Comparison of ENCODE assay signal across 16 cellular contexts in genomic region chr9:36992501-36993316, GRCh38. TPM values are rescaled to one million over a fixed set of nuclear protein-coding genes. Genes with fewer than 3 reads are reported as not detected.
DNase-seq lines count a peak whose midpoint lies in the region; ATAC-seq and TF ChIP-seq lines count a peak whose summit lies in the region.
"Had no signal": no experiment of that assay in that cellular context is flagged by ENCODE, and none has a peak within 500 bp of the region (broad histone marks: within the 10 kb centered on the region; RNA-seq: fewer than 3 reads in every experiment).

No MANE protein-coding gene starts in this region.

- no peaks in the 10 kb centered on the region for H3K36me3 ChIP-seq in adipocyte (ENCODE audit: control insufficient read depth, insufficient read depth, low read length, severe bottlenecking)
- no peaks in the 10 kb centered on the region for H3K36me3 ChIP-seq in HAP-1 (replicated peaks)
- no peaks in the 10 kb centered on the region for H3K36me3 ChIP-seq in heart left ventricle

- TF ChIP-seq CTCF in endothelial cell (IDR thresholded peaks at IDR 0.05; ENCODE audit: unreplicated experiment) (no peak), heart left ventricle (IDR thresholded peaks at IDR 0.05) (no peak)

- H3K27me3 Mint-ChIP-seq in IgD-negative memory B cell, result no peaks in the 10 kb centered on the region
- H3K27me3 Mint-ChIP-seq in naive B cell, result no peaks in the 10 kb centered on the region
- peaks cover 17% of the 10 kb centered on the region for H3K27me3 Mint-ChIP-seq in endothelial cell (ENCODE audit: unreplicated experiment)

- DNase-seq in EH (ENCODE audit: low read depth) (peak; percentile 16), adipocyte (ENCODE audit: low read depth) (peak; percentile 43), naive B cell (no peak), endothelial cell (ENCODE audit: low spot score) (no peak), HAP-1 (ENCODE audit: low spot score in 2 of 2) (no peak), A172 (ENCODE audit: low spot score) (no peak), heart left ventricle (no peak)
- DNase-seq: DMS53, H7, NCI-H1092, NCI-H1694, NCI-H2107, NCI-H226, T-helper 2 cell had no signal

- peaks cover 74% of the 10 kb centered on the region for H3K27me3 ChIP-seq in adipocyte (replicated peaks; ENCODE audit: control insufficient read depth, insufficient read depth, low read length)
- no peaks in the 10 kb centered on the region for H3K27me3 ChIP-seq in HAP-1 (ENCODE audit: low read depth)
- H3K27me3 ChIP-seq in heart left ventricle, result peaks cover 5 to 77% (median 35%) of the 10 kb centered on the region in 9 donors

- in situ Hi-C loops in HAP-1 (cut with MboI; ENCODE audit: low sequenced_read_pairs), result no loop called here

- WGBS in heart left ventricle, 4 donors, result 45 to 59% (median 57%) methylated on average over 6 to 7 of the region's 7 CpGs

- H3K9me3 Mint-ChIP-seq in IgD-negative memory B cell (no peaks in the 10 kb centered on the region), naive B cell (peaks cover 0 to 11% (median 5%) of the 10 kb centered on the region in 7 donors), endothelial cell (ENCODE audit: unreplicated experiment) (no peaks in the 10 kb centered on the region)

- no peak overlapping the region for H3K27ac ChIP-seq in heart left ventricle

- H3K9me3 ChIP-seq in adipocyte (ENCODE audit: control insufficient read depth, low read length) (peaks cover 27% of the 10 kb centered on the region), HAP-1 (peaks cover 5% of the 10 kb centered on the region), heart left ventricle (peaks cover 0 to 14% (median 9%) of the 10 kb centered on the region in 12 donors)

- H3K4me3 ChIP-seq in adipocyte (ENCODE audit: low read length) (no peak overlapping the region), HAP-1 (no peak overlapping the region), heart left ventricle (no peak overlapping the region)

- H3K9ac ChIP-seq in adipocyte (ENCODE audit: low read length), result no peak overlapping the region

- ATAC-seq in naive B cell (ENCODE audit: low read depth in 2 of 2), result no peak
- no peak for ATAC-seq in heart left ventricle

- intact Hi-C loops in heart left ventricle (cut with DNase I), result loop anchor here in 3 of 10 donors (5.0 to 10.0 kb wide), 2 partner anchors 50 to 272 kb away; no protein-coding TSS in a partner anchor

- peak overlapping the region in 3 of 4 donors; percentile 47 to 86 (median 69) for H3K4me3 Mint-ChIP-seq in IgD-negative memory B cell
- H3K4me3 Mint-ChIP-seq in naive B cell, result peak overlapping the region; percentile 36 to 76 (median 70)
- no peak overlapping the region for H3K4me3 Mint-ChIP-seq in endothelial cell (ENCODE audit: unreplicated experiment)

- TF ChIP-seq POLR2A in heart left ventricle (IDR thresholded peaks at IDR 0.05), result no peak

- H3K4me1 ChIP-seq in adipocyte (ENCODE audit: control insufficient read depth, insufficient read depth, low read length), result no peaks in the 10 kb centered on the region
- no peaks in the 10 kb centered on the region; the same call in 1 of the 2 replicates for H3K4me1 ChIP-seq in HAP-1
- H3K4me1 ChIP-seq in heart left ventricle, result peaks cover 0 to 4% (median 0%) of the 10 kb centered on the region in 12 donors

- peaks cover 75 to 83% (median 82%) of the 10 kb centered on the region in 3 donors for H3K4me1 Mint-ChIP-seq in IgD-negative memory B cell
- H3K4me1 Mint-ChIP-seq in naive B cell, result peaks cover 85 to 98% (median 98%) of the 10 kb centered on the region in 3 donors
- peaks cover 3% of the 10 kb centered on the region for H3K4me1 Mint-ChIP-seq in endothelial cell (ENCODE audit: unreplicated experiment)

- H3K27ac Mint-ChIP-seq in IgD-negative memory B cell, result peak overlapping the region; percentile 83 to 97 (median 92)
- peak overlapping the region; percentile 91 to 99 (median 94) for H3K27ac Mint-ChIP-seq in naive B cell
- no peak overlapping the region for H3K27ac Mint-ChIP-seq in endothelial cell (ENCODE audit: unreplicated experiment)

- H3K36me3 Mint-ChIP-seq in IgD-negative memory B cell, result peaks cover 14% of the 10 kb centered on the region
- H3K36me3 Mint-ChIP-seq in naive B cell, result peaks cover 20 to 43% of the 10 kb centered on the region in 2 donors
- H3K36me3 Mint-ChIP-seq in endothelial cell (ENCODE audit: low read depth, unreplicated experiment), result no peaks in the 10 kb centered on the region

RNA-seq across cellular contexts. Expression of gene PAX5, which starts 41.4 kb away (rescaled TPM):
- polyA plus RNA-seq in IgD-negative memory B cell (65.3 TPM), naive B cell (ENCODE audit: low read depth in 6 of 6) (10 to 100 TPM; 17.1 to 83.5 (median 45.3) TPM), heart left ventricle (under 1 TPM in 1 of 2 donors, not detected in 1; 0.01 TPM)
- total RNA-seq in endothelial cell (ENCODE audit: unreplicated experiment) (1.3 TPM), heart left ventricle (under 1 TPM in 3 of 9 donors, not detected in 6; 0.02 to 0.37 (median 0.14) TPM)
- total RNA-seq in A172 (2014; rRNA removed; shearing (Covaris generic)), result 0.03 TPM in 1 of 2 replicates, not detected in the other
- total RNA-seq: HT-29 had no signal

Comparison
In these comparisons a context has a peak if more than half of its experiments do, and no peak if none do; other contexts are left out.
1. DNase-seq: peak in EH (single experiment) and adipocyte (single experiment); none in naive B cell (single experiment), endothelial cell (single experiment), HAP-1 (0 of 2), A172 (single experiment) and heart left ventricle (0 of 5).